ENCODE assay signal across 1 cellular context in the genomic region with DNA sequence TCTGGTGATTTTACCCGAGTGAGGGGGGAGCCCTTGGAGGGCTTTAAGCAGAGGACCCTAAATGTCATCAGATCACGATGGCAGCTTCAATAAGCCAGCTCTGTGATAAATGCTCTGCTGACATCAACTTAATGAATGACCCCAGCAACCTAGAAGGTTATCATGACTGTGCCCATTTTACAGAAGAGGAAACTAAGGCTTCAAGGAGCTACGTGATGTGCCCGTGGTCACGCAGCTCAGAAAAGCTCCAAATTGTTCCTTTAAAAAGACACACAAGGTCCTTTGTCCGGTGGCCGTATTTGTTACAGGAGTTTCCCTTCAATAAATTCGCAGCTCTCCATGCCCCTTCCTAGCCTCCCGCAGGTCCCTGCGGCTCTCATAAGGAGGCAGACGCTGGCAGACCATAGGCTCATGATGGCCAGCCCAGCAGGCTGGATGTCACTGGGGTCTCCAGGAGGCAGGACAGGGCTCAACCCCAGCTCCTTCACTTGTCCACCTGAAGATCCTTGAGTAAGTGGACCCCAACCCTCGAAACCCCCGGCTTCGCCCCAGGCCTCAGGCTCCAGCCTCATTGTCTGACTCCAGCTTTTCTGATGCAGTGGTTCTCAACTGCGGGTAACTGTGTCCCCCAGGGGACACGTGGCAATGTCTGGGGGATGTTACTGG.
TF ChIP-seq lines count a peak whose summit lies in the region.

No MANE protein-coding gene starts in this region.

TF ChIP-seq in H1, 55 proteins besides CTCF, POLR2A, EP300 and RAD21:
- TF ChIP-seq, protein P1, sequence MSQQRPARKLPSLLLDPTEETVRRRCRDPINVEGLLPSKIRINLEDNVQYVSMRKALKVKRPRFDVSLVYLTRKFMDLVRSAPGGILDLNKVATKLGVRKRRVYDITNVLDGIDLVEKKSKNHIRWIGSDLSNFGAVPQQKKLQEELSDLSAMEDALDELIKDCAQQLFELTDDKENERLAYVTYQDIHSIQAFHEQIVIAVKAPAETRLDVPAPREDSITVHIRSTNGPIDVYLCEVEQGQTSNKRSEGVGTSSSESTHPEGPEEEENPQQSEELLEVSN (IDR thresholded peaks at IDR 0.05): no peak
- TF ChIP-seq GTF2F1 (IDR thresholded peaks at IDR 0.05; ENCODE audit: borderline replicate concordance, low read depth, low read length) (no peak), TAF1 (IDR thresholded peaks at IDR 0.05; ENCODE audit: low read depth, low read length) (no peak), ASH2L (IDR thresholded peaks at IDR 0.05; ENCODE audit: low read length) (no peak), KDM1A (IDR thresholded peaks at IDR 0.05; ENCODE audit: borderline replicate concordance, low read length) (peak; percentile 41; the same call in 1 of the 2 replicates), YY1 (IDR thresholded peaks at IDR 0.05; ENCODE audit: low read depth, low read length) (no peak), EGR1 (IDR thresholded peaks at IDR 0.05; ENCODE audit: borderline replicate concordance, low read depth, low read length) (no peak)
